Comparison of ENCODE assay signal across 1 cellular context in the genomic region with DNA sequence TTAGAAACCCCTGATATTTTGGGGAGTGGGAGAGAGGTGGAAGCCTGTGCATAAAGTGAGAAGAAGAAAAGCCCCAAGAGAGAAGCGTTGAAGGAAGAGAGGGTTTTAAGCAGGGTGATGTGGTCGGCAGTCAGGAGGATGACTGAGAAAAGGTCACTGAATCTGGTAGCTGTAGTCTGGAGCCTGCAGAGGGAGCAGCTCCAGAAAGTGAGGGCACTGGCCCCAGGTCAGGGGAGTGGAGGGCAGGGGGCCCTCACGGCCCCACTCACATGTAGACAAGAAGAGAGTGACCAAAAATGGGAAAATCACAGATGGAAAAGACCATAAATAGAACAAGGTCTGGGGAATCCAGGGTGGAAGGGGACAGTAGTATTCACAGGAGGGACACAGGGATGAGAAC.
TF ChIP-seq lines count a peak whose summit lies in the region.

No MANE protein-coding gene starts in this region.

TF ChIP-seq in WTC11, 78 proteins besides CTCF, POLR2A, EP300 and RAD21 (continued from another document):
- TF ChIP-seq ATF6 (CRISPR knock-in tag; IDR thresholded peaks at IDR 0.05) (no peak), MAX (CRISPR knock-in tag; IDR thresholded peaks at IDR 0.05) (no peak), E2F1 (CRISPR knock-in tag; IDR thresholded peaks at IDR 0.05) (no peak), ESRRA (CRISPR knock-in tag; IDR thresholded peaks at IDR 0.05; ENCODE audit: borderline replicate concordance) (no peak)
TF ChIP-seq in WTC11: peak in this region for 0.
